In genomic region chr13:33976965-33977364, GRCh38 we compare ENCODE assay signal across 32 cellular contexts.
"Had no signal": no experiment of that assay in that cellular context is flagged by ENCODE, and none has a peak within 500 bp of the region (broad histone marks: within the 10 kb centered on the region; RNA-seq: fewer than 3 reads in every experiment).

No MANE protein-coding gene starts in this region.

- H3K4me1 Mint-ChIP-seq: activated B cell treated with CpG ODN at 0.5 μM for 24 hours; activated T-helper 17 cell treated with anti-CD3 and anti-CD28 coated beads, Interleukin-2, amount 50 U/mL, for 72 hours had no signal

- DNase-seq: activated B cell treated with CpG ODN at 0.5 μM for 24 hours; activated CD4-positive, alpha-beta T cell treated with anti-CD3 and anti-CD28 coated beads for 48 hours; activated CD4-positive, alpha-beta T cell treated with anti-CD3 and anti-CD28 coated beads, Interleukin-2, amount 50 U/mL, for 1 hour; activated CD4-positive, alpha-beta T cell treated with anti-CD3 and anti-CD28 coated beads, Interleukin-2, amount 50 U/mL, for 48 hours; activated CD8-positive, alpha-beta memory T cell treated with anti-CD3 and anti-CD28 coated beads for 24 hours; activated CD8-positive, alpha-beta T cell treated with anti-CD3 and anti-CD28 coated beads for 36 hours; activated effector memory CD4-positive, alpha-beta T cell treated with Interleukin-2 at 50 U/mL for 16 hours; activated gamma-delta T cell treated with Interleukin-2 at 50 U/mL for 16 hours; activated naive CD4-positive, alpha-beta T cell treated with anti-CD3 and anti-CD28 coated beads, Interleukin-2, amount 50 U/mL, for 16 hours; activated naive CD4-positive, alpha-beta T cell treated with Interleukin-2 at 50 U/mL for 16 hours; activated T-cell treated with anti-CD3 and anti-CD28 coated beads, Interleukin-2, amount 50 U/mL, for 4 hours; amniotic stem cell; anterior cingulate cortex; brain microvascular endothelial cell; caudate nucleus; cortex of kidney; dermis blood vessel endothelial cell; effector CD4-positive, alpha-beta T cell; foreskin fibroblast; head of caudate nucleus; T-helper 2 cell; WERI-Rb-1 had no signal

- FAIRE-seq: astrocyte, colon, endometrium, endothelial cell of umbilical vein, frontal cortex, TTC549 had no signal

- H3K27ac Mint-ChIP-seq: activated B cell treated with CpG ODN at 0.5 μM for 24 hours; activated CD8-positive, alpha-beta T cell treated with anti-CD3 and anti-CD28 coated beads for 36 hours; activated naive CD8-positive, alpha-beta T cell; activated T-helper 17 cell treated with anti-CD3 and anti-CD28 coated beads, Interleukin-2, amount 50 U/mL, for 72 hours had no signal

- H3K27me3 Mint-ChIP-seq: activated B cell treated with CpG ODN at 0.5 μM for 24 hours; activated CD8-positive, alpha-beta T cell treated with anti-CD3 and anti-CD28 coated beads for 36 hours; activated naive CD8-positive, alpha-beta T cell; activated T-helper 17 cell treated with anti-CD3 and anti-CD28 coated beads, Interleukin-2, amount 50 U/mL, for 72 hours had no signal

- H3K27ac ChIP-seq: brain microvascular endothelial cell, WERI-Rb-1 had no signal

- H3K27me3 ChIP-seq: brain microvascular endothelial cell had no signal

- ATAC-seq: activated CD4-positive, CD25-positive, alpha-beta regulatory T cell treated with anti-CD3 and anti-CD28 coated beads, Interleukin-2, amount 50 U/mL, for 24 hours; activated CD8-positive, alpha-beta T cell treated with anti-CD3 and anti-CD28 coated beads for 36 hours; activated T-cell treated with anti-CD3 and anti-CD28 coated beads, Interleukin-2, amount 50 U/mL, for 4 hours; activated T-helper 17 cell treated with anti-CD3 and anti-CD28 coated beads, Interleukin-2, amount 50 U/mL, for 72 hours; esophagus mucosa had no signal

- H3K4me3 Mint-ChIP-seq: activated B cell treated with CpG ODN at 0.5 μM for 24 hours; activated CD8-positive, alpha-beta T cell treated with anti-CD3 and anti-CD28 coated beads for 36 hours; activated naive CD8-positive, alpha-beta T cell; activated T-cell treated with anti-CD3 and anti-CD28 coated beads, Interleukin-2, amount 50 U/mL, for 4 hours; activated T-helper 17 cell treated with anti-CD3 and anti-CD28 coated beads, Interleukin-2, amount 50 U/mL, for 72 hours had no signal

- H3K9me3 Mint-ChIP-seq: activated B cell treated with CpG ODN at 0.5 μM for 24 hours; activated CD8-positive, alpha-beta T cell treated with anti-CD3 and anti-CD28 coated beads for 36 hours; activated T-cell treated with anti-CD3 and anti-CD28 coated beads, Interleukin-2, amount 50 U/mL, for 4 hours had no signal

- H3K36me3 Mint-ChIP-seq: activated naive CD8-positive, alpha-beta T cell had no signal

- H3K36me3 ChIP-seq: brain microvascular endothelial cell, WERI-Rb-1 had no signal
